ENCODE assay signal across 37 cellular contexts in the genomic region with DNA sequence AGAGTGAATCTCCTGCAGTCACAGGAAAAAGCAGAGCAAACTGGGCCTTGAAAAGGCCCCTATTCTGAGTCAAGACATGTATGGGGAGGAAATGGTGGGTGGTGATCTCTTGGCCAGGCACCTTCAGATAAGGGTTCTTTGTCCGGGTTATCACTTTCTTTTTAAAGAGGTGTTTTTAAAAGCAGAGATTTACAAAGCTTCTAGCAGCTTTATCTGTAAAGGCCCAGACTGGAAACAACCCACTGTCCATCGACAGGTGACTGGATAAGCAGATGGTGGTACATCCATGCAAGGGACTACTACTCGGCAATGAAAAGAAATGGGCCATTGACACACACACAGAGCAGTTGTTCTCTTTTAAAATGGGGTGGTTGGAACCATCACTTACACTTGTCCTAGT.
"Had no signal": no experiment of that assay in that cellular context is flagged by ENCODE, and none has a peak within 500 bp of the region (broad histone marks: within the 10 kb centered on the region; RNA-seq: fewer than 3 reads in every experiment).

No MANE protein-coding gene starts in this region.

- H3K27ac ChIP-seq: body of pancreas, cardiac muscle cell, VCaP had no signal

- FAIRE-seq: astrocyte, bronchial epithelial cell, colon, TTC549 had no signal

- H3K9me3 Mint-ChIP-seq: activated B cell treated with CpG ODN at 0.5 μM for 24 hours; activated CD4-positive, alpha-beta memory T cell treated with anti-CD3 and anti-CD28 coated beads for 36 hours; activated CD4-positive, alpha-beta T cell treated with anti-CD3 and anti-CD28 coated beads, Interleukin-2, amount 10 ng/mL, durations not matched to agents 24 days and 14 days; activated CD8-positive, alpha-beta T cell treated with anti-CD3 and anti-CD28 coated beads for 36 hours; activated naive CD4-positive, alpha-beta T cell treated with anti-CD3 and anti-CD28 coated beads, Interleukin-2, amount 10 ng/mL, durations not matched to agents 7 days and 5 days; activated naive CD4-positive, alpha-beta T cell treated with anti-CD3 and anti-CD28 coated beads, Interleukin-2, amount 50 U/mL, for 24 hours; activated naive CD8-positive, alpha-beta T cell treated with anti-CD3 and anti-CD28 coated beads, Interleukin-2, amount 10 ng/mL, durations not matched to agents 7 days and 5 days; activated naive CD8-positive, alpha-beta T cell treated with anti-CD3 and anti-CD28 coated beads, Interleukin-2, amount 50 U/mL, for 24 hours; activated T-cell treated with anti-CD3 and anti-CD28 coated beads, Interleukin-2, amount 50 U/mL, for 24 hours; activated T-helper 2 cell treated with anti-CD3 and anti-CD28 coated beads, Interferon-gamma antibody, Interleukin-2, Interleukin-4, amounts not matched to agents 10 μg/mL and 5 μg/mL and 100 μg/mL, durations not matched to agents 14 hours and 24 hours and 36 hours; central memory CD8-positive, alpha-beta T cell; T-helper 1 cell treated with Interleukin-12 subunit alpha and Interleukin-12 subunit beta and Interleukin-4 antibody, amounts not matched to agents 30 μg/mL and 1 μg/mL, for 36 hours; T-helper 2 cell treated with Interferon-gamma antibody and Interleukin-4, amounts not matched to agents 5 μg/mL and 100 μg/mL, for 36 hours had no signal

- H3K36me3 ChIP-seq: cardiac muscle cell had no signal

- H3K4me3 ChIP-seq: body of pancreas, cardiac muscle cell had no signal

- H3K27ac Mint-ChIP-seq: activated B cell treated with CpG ODN at 0.5 μM for 24 hours; activated CD4-positive, alpha-beta memory T cell treated with anti-CD3 and anti-CD28 coated beads for 36 hours; activated CD4-positive, alpha-beta T cell treated with anti-CD3 and anti-CD28 coated beads, Interleukin-2, amount 10 ng/mL, durations not matched to agents 24 days and 14 days; activated CD8-positive, alpha-beta memory T cell treated with anti-CD3 and anti-CD28 coated beads, Interleukin-2, amount 10 ng/mL, durations not matched to agents 7 days and 5 days; activated CD8-positive, alpha-beta T cell treated with anti-CD3 and anti-CD28 coated beads for 36 hours; activated naive CD4-positive, alpha-beta T cell treated with anti-CD3 and anti-CD28 coated beads, Interleukin-2, amount 10 ng/mL, durations not matched to agents 7 days and 5 days; activated naive CD4-positive, alpha-beta T cell treated with anti-CD3 and anti-CD28 coated beads, Interleukin-2, amount 50 U/mL, for 24 hours; activated naive CD8-positive, alpha-beta T cell; activated naive CD8-positive, alpha-beta T cell treated with anti-CD3 and anti-CD28 coated beads, Interleukin-2, amount 10 ng/mL, durations not matched to agents 7 days and 5 days; activated naive CD8-positive, alpha-beta T cell treated with anti-CD3 and anti-CD28 coated beads, Interleukin-2, amount 50 U/mL, for 24 hours; activated T-cell treated with anti-CD3 and anti-CD28 coated beads, Interleukin-2, amount 50 U/mL, for 24 hours; activated T-helper 2 cell treated with anti-CD3 and anti-CD28 coated beads, Interferon-gamma antibody, Interleukin-2, Interleukin-4, amounts not matched to agents 10 μg/mL and 5 μg/mL and 100 μg/mL, durations not matched to agents 14 hours and 24 hours and 36 hours; T-helper 1 cell treated with Interleukin-12 subunit alpha and Interleukin-12 subunit beta and Interleukin-4 antibody, amounts not matched to agents 30 μg/mL and 1 μg/mL, for 36 hours; T-helper 2 cell treated with Interferon-gamma antibody and Interleukin-4, amounts not matched to agents 5 μg/mL and 100 μg/mL, for 36 hours had no signal

- DNase-seq: activated B cell treated with CpG ODN at 0.5 μM for 24 hours; activated CD4-positive, alpha-beta memory T cell treated with anti-CD3 and anti-CD28 coated beads for 36 hours; activated CD4-positive, alpha-beta T cell treated with anti-CD3 and anti-CD28 coated beads for 4 hours; activated CD4-positive, alpha-beta T cell treated with anti-CD3 and anti-CD28 coated beads, Interleukin-2, amount 10 ng/mL, durations not matched to agents 24 days and 14 days; activated CD4-positive, alpha-beta T cell treated with anti-CD3 and anti-CD28 coated beads, Interleukin-2, amount 50 U/mL, for 1 hour; activated CD4-positive, alpha-beta T cell treated with anti-CD3 and anti-CD28 coated beads, Interleukin-2, amount 50 U/mL, for 4 hours; activated CD4-positive, CD25-positive, alpha-beta regulatory T cell treated with anti-CD3 and anti-CD28 coated beads, Interleukin-2, amount 50 U/mL, for 72 hours; activated CD8-positive, alpha-beta memory T cell treated with anti-CD3 and anti-CD28 coated beads for 24 hours; activated CD8-positive, alpha-beta memory T cell treated with anti-CD3 and anti-CD28 coated beads, Interleukin-2, amount 10 ng/mL, durations not matched to agents 7 days and 5 days; activated CD8-positive, alpha-beta memory T cell treated with anti-CD3 and anti-CD28 coated beads, Interleukin-2, amount 50 U/mL, for 48 hours; activated CD8-positive, alpha-beta T cell treated with anti-CD3 and anti-CD28 coated beads for 36 hours; activated effector memory CD4-positive, alpha-beta T cell treated with Interleukin-2 at 50 U/mL for 16 hours; activated gamma-delta T cell; activated naive CD4-positive, alpha-beta T cell treated with anti-CD3 and anti-CD28 coated beads, Interleukin-2, amount 10 ng/mL, durations not matched to agents 7 days and 5 days; activated naive CD4-positive, alpha-beta T cell treated with Interleukin-2 at 50 U/mL for 16 hours; activated naive CD8-positive, alpha-beta T cell treated with anti-CD3 and anti-CD28 coated beads, Interleukin-2, amount 10 ng/mL, durations not matched to agents 7 days and 5 days; activated naive CD8-positive, alpha-beta T cell treated with anti-CD3 and anti-CD28 coated beads, Interleukin-2, amount 50 U/mL, for 24 hours; activated T-cell treated with anti-CD3 and anti-CD28 coated beads, Interleukin-2, amount 50 U/mL, for 24 hours; activated T-cell treated with anti-CD3 and anti-CD28 coated beads, Interleukin-2, amount 50 U/mL, for 48 hours; aorta; body of pancreas; caudate nucleus; cerebellar nuclear complex; T-helper 2 cell; T-helper 9 cell had no signal

- H3K4me1 ChIP-seq: body of pancreas had no signal

- H3K36me3 Mint-ChIP-seq: activated CD4-positive, alpha-beta memory T cell treated with anti-CD3 and anti-CD28 coated beads for 36 hours; activated CD8-positive, alpha-beta memory T cell treated with anti-CD3 and anti-CD28 coated beads, Interleukin-2, amount 10 ng/mL, durations not matched to agents 7 days and 5 days; activated naive CD4-positive, alpha-beta T cell treated with anti-CD3 and anti-CD28 coated beads, Interleukin-2, amount 10 ng/mL, durations not matched to agents 7 days and 5 days; activated naive CD4-positive, alpha-beta T cell treated with anti-CD3 and anti-CD28 coated beads, Interleukin-2, amount 50 U/mL, for 24 hours; activated naive CD8-positive, alpha-beta T cell; activated naive CD8-positive, alpha-beta T cell treated with anti-CD3 and anti-CD28 coated beads, Interleukin-2, amount 10 ng/mL, durations not matched to agents 7 days and 5 days had no signal

- H3K9me3 ChIP-seq: body of pancreas had no signal

- H3K27me3 ChIP-seq: cardiac muscle cell had no signal

- H3K27me3 Mint-ChIP-seq: activated B cell treated with CpG ODN at 0.5 μM for 24 hours; activated CD4-positive, alpha-beta memory T cell treated with anti-CD3 and anti-CD28 coated beads for 36 hours; activated CD4-positive, alpha-beta T cell treated with anti-CD3 and anti-CD28 coated beads, Interleukin-2, amount 10 ng/mL, durations not matched to agents 24 days and 14 days; activated CD8-positive, alpha-beta memory T cell treated with anti-CD3 and anti-CD28 coated beads, Interleukin-2, amount 10 ng/mL, durations not matched to agents 7 days and 5 days; activated CD8-positive, alpha-beta T cell treated with anti-CD3 and anti-CD28 coated beads for 36 hours; activated naive CD4-positive, alpha-beta T cell treated with anti-CD3 and anti-CD28 coated beads, Interleukin-2, amount 10 ng/mL, durations not matched to agents 7 days and 5 days; activated naive CD4-positive, alpha-beta T cell treated with anti-CD3 and anti-CD28 coated beads, Interleukin-2, amount 50 U/mL, for 24 hours; activated naive CD8-positive, alpha-beta T cell; activated T-cell treated with anti-CD3 and anti-CD28 coated beads, Interleukin-2, amount 50 U/mL, for 24 hours; central memory CD8-positive, alpha-beta T cell had no signal

- H3K4me1 Mint-ChIP-seq: activated B cell treated with CpG ODN at 0.5 μM for 24 hours; activated CD4-positive, alpha-beta T cell treated with anti-CD3 and anti-CD28 coated beads, Interleukin-2, amount 10 ng/mL, durations not matched to agents 24 days and 14 days; activated naive CD4-positive, alpha-beta T cell treated with anti-CD3 and anti-CD28 coated beads, Interleukin-2, amount 10 ng/mL, durations not matched to agents 7 days and 5 days; activated naive CD4-positive, alpha-beta T cell treated with anti-CD3 and anti-CD28 coated beads, Interleukin-2, amount 50 U/mL, for 24 hours; activated naive CD8-positive, alpha-beta T cell treated with anti-CD3 and anti-CD28 coated beads, Interleukin-2, amount 10 ng/mL, durations not matched to agents 7 days and 5 days; activated naive CD8-positive, alpha-beta T cell treated with anti-CD3 and anti-CD28 coated beads, Interleukin-2, amount 50 U/mL, for 24 hours; central memory CD8-positive, alpha-beta T cell had no signal

- ATAC-seq: activated CD8-positive, alpha-beta memory T cell treated with anti-CD3 and anti-CD28 coated beads, Interleukin-2, amount 10 ng/mL, durations not matched to agents 7 days and 5 days; activated CD8-positive, alpha-beta T cell treated with anti-CD3 and anti-CD28 coated beads for 36 hours; activated naive CD8-positive, alpha-beta T cell treated with anti-CD3 and anti-CD28 coated beads, Interleukin-2, amount 50 U/mL, for 24 hours; body of pancreas had no signal

- H3K4me3 Mint-ChIP-seq: activated B cell treated with CpG ODN at 0.5 μM for 24 hours; activated CD4-positive, alpha-beta memory T cell treated with anti-CD3 and anti-CD28 coated beads for 36 hours; activated CD4-positive, alpha-beta T cell treated with anti-CD3 and anti-CD28 coated beads, Interleukin-2, amount 10 ng/mL, durations not matched to agents 24 days and 14 days; activated CD8-positive, alpha-beta memory T cell treated with anti-CD3 and anti-CD28 coated beads, Interleukin-2, amount 10 ng/mL, durations not matched to agents 7 days and 5 days; activated CD8-positive, alpha-beta T cell treated with anti-CD3 and anti-CD28 coated beads for 36 hours; activated naive CD4-positive, alpha-beta T cell treated with anti-CD3 and anti-CD28 coated beads, Interleukin-2, amount 10 ng/mL, durations not matched to agents 7 days and 5 days; activated naive CD4-positive, alpha-beta T cell treated with anti-CD3 and anti-CD28 coated beads, Interleukin-2, amount 50 U/mL, for 24 hours; activated naive CD8-positive, alpha-beta T cell; activated naive CD8-positive, alpha-beta T cell treated with anti-CD3 and anti-CD28 coated beads, Interleukin-2, amount 10 ng/mL, durations not matched to agents 7 days and 5 days; activated naive CD8-positive, alpha-beta T cell treated with anti-CD3 and anti-CD28 coated beads, Interleukin-2, amount 50 U/mL, for 24 hours; activated T-cell treated with anti-CD3 and anti-CD28 coated beads, Interleukin-2, amount 50 U/mL, for 24 hours; central memory CD8-positive, alpha-beta T cell; T-helper 1 cell treated with Interleukin-12 subunit alpha and Interleukin-12 subunit beta and Interleukin-4 antibody, amounts not matched to agents 30 μg/mL and 1 μg/mL, for 36 hours; T-helper 2 cell treated with Interferon-gamma antibody and Interleukin-4, amounts not matched to agents 5 μg/mL and 100 μg/mL, for 36 hours had no signal
